14 cellular contexts compared by ENCODE assay signal in genomic region chr6:98843274-98844243, GRCh38. TPM values are rescaled to one million over a fixed set of nuclear protein-coding genes. Genes with fewer than 3 reads are reported as not detected.
A peak's percentile ranks its signal among the peaks of the same experiment; 100 is the strongest.
DNase-seq lines count a peak whose midpoint lies in the region; ATAC-seq, FAIRE-seq and TF ChIP-seq lines count a peak whose summit lies in the region.
"Had no signal": no experiment of that assay in that cellular context is flagged by ENCODE, and none has a peak within 500 bp of the region (broad histone marks: within the 10 kb centered on the region; RNA-seq: fewer than 3 reads in every experiment).

No MANE protein-coding gene starts in this region.

- FAIRE-seq in GM12891 (lab: Jason Lieb, UNC), result no peak
- FAIRE-seq: kidney had no signal

- in situ Hi-C loops in astrocyte of the cerebellum (cut with HindIII; ENCODE audit: low sequenced_read_pairs), result no loop called here

- H3K4me3 Mint-ChIP-seq in activated T-cell treated with anti-CD3 and anti-CD28 coated beads, Interleukin-2, amount 50 U/mL, for 24 hours, result no peak overlapping the region
- peak overlapping the region; percentile 55 to 74 for H3K4me3 Mint-ChIP-seq in stimulated activated naive B cell treated with anti-CD40 and anti-IgM and Interleukin-4, amounts not matched to agents 10 μg/mL and 1 μg/mL and 100 μg/mL, for 72 hours
- H3K4me3 Mint-ChIP-seq in T-helper 2 cell treated with Interferon-gamma antibody and Interleukin-4, amounts not matched to agents 5 μg/mL and 100 μg/mL, for 36 hours, result no peak overlapping the region

- peak overlapping the region; percentile 51 for H3K4me3 ChIP-seq in astrocyte of the cerebellum (ENCODE audit: low read depth, low read length)
- H3K4me3 ChIP-seq: vagina had no signal

- peaks cover 26% of the 10 kb centered on the region for H3K4me1 Mint-ChIP-seq in activated T-cell treated with anti-CD3 and anti-CD28 coated beads, Interleukin-2, amount 50 U/mL, for 24 hours (ENCODE audit: low read depth)
- peaks cover 26 to 43% of the 10 kb centered on the region in 2 donors for H3K4me1 Mint-ChIP-seq in stimulated activated naive B cell treated with anti-CD40 and anti-IgM and Interleukin-4, amounts not matched to agents 10 μg/mL and 1 μg/mL and 100 μg/mL, for 72 hours
- peaks cover 7% of the 10 kb centered on the region for H3K4me1 Mint-ChIP-seq in T-helper 2 cell treated with Interferon-gamma antibody and Interleukin-4, amounts not matched to agents 5 μg/mL and 100 μg/mL, for 36 hours (ENCODE audit: low read depth)

- no peaks in the 10 kb centered on the region for H3K36me3 Mint-ChIP-seq in activated T-cell treated with anti-CD3 and anti-CD28 coated beads, Interleukin-2, amount 50 U/mL, for 24 hours (ENCODE audit: low read depth)
- peaks cover under 1 to 4% of the 10 kb centered on the region in 2 donors for H3K36me3 Mint-ChIP-seq in stimulated activated naive B cell treated with anti-CD40 and anti-IgM and Interleukin-4, amounts not matched to agents 10 μg/mL and 1 μg/mL and 100 μg/mL, for 72 hours
- no peaks in the 10 kb centered on the region for H3K36me3 Mint-ChIP-seq in T-helper 2 cell treated with Interferon-gamma antibody and Interleukin-4, amounts not matched to agents 5 μg/mL and 100 μg/mL, for 36 hours (ENCODE audit: low read depth)

- DNase-seq in activated T-cell treated with anti-CD3 and anti-CD28 coated beads, Interleukin-2, amount 50 U/mL, for 24 hours, result peak; percentile 34
- DNase-seq in activated T-cell treated with anti-CD3 and anti-CD28 coated beads, Interleukin-2, amount 50 U/mL, for 1 hour, result no peak
- no peak for DNase-seq in astrocyte of the cerebellum (ENCODE audit: low read depth)
- DNase-seq in islet precursor cell, result peak; percentile 58
- DNase-seq in stimulated activated naive B cell treated with anti-CD40 and anti-IgM and Interleukin-4, amounts not matched to agents 10 μg/mL and 1 μg/mL and 100 μg/mL, for 72 hours, result no peak
- no peak for DNase-seq in GDM1 (lab: John Stamatoyannopoulos, UW)
- no peak for DNase-seq in T-helper 2 cell treated with Interferon-gamma antibody and Interleukin-4, amounts not matched to agents 5 μg/mL and 100 μg/mL, for 36 hours (ENCODE audit: low spot score)
- no peak for DNase-seq in GM12891 (ENCODE audit: insufficient read length, low spot score)
- DNase-seq: activated CD4-positive, alpha-beta T cell treated with anti-CD3 and anti-CD28 coated beads, Interleukin-2, amount 50 U/mL, for 48 hours; activated naive CD4-positive, alpha-beta T cell; kidney; naive thymus-derived CD8-positive, alpha-beta T cell had no signal

- H3K9me3 Mint-ChIP-seq in activated T-cell treated with anti-CD3 and anti-CD28 coated beads, Interleukin-2, amount 50 U/mL, for 24 hours, result no peaks in the 10 kb centered on the region
- no peaks in the 10 kb centered on the region for H3K9me3 Mint-ChIP-seq in stimulated activated naive B cell treated with anti-CD40 and anti-IgM and Interleukin-4, amounts not matched to agents 10 μg/mL and 1 μg/mL and 100 μg/mL, for 72 hours
- H3K9me3 Mint-ChIP-seq in T-helper 2 cell treated with Interferon-gamma antibody and Interleukin-4, amounts not matched to agents 5 μg/mL and 100 μg/mL, for 36 hours, result no peaks in the 10 kb centered on the region

- peaks cover 90% of the 10 kb centered on the region for H3K27me3 Mint-ChIP-seq in activated T-cell treated with anti-CD3 and anti-CD28 coated beads, Interleukin-2, amount 50 U/mL, for 24 hours
- H3K27me3 Mint-ChIP-seq in stimulated activated naive B cell treated with anti-CD40 and anti-IgM and Interleukin-4, amounts not matched to agents 10 μg/mL and 1 μg/mL and 100 μg/mL, for 72 hours, result peaks cover 78 to 88% of the 10 kb centered on the region in 2 donors
- peaks cover 83% of the 10 kb centered on the region for H3K27me3 Mint-ChIP-seq in T-helper 2 cell treated with Interferon-gamma antibody and Interleukin-4, amounts not matched to agents 5 μg/mL and 100 μg/mL, for 36 hours (ENCODE audit: low read depth)

- no peak for TF ChIP-seq POLR2A in GM12891 (IDR thresholded peaks at IDR 0.05; ENCODE audit: low read depth, low read length)

- TF ChIP-seq CTCF in astrocyte of the cerebellum (IDR thresholded peaks at IDR 0.05; ENCODE audit: low read depth, low read length, missing control alignments), result no peak

- H3K27ac Mint-ChIP-seq in activated T-cell treated with anti-CD3 and anti-CD28 coated beads, Interleukin-2, amount 50 U/mL, for 24 hours, result no peak overlapping the region
- H3K27ac Mint-ChIP-seq in stimulated activated naive B cell treated with anti-CD40 and anti-IgM and Interleukin-4, amounts not matched to agents 10 μg/mL and 1 μg/mL and 100 μg/mL, for 72 hours, result peak overlapping the region; percentile 92
- no peak overlapping the region for H3K27ac Mint-ChIP-seq in T-helper 2 cell treated with Interferon-gamma antibody and Interleukin-4, amounts not matched to agents 5 μg/mL and 100 μg/mL, for 36 hours

- no peak for ATAC-seq in stimulated activated naive B cell treated with anti-CD40 and anti-IgM and Interleukin-4, amounts not matched to agents 10 μg/mL and 1 μg/mL and 100 μg/mL, for 72 hours (replicated peaks)
- ATAC-seq: naive thymus-derived CD8-positive, alpha-beta T cell had no signal

TF ChIP-seq in GM12891, 5 proteins besides CTCF, POLR2A, EP300 and RAD21:
- TF ChIP-seq POLR2AphosphoS5 (IDR thresholded peaks at IDR 0.05; ENCODE audit: low read depth, low read length), result no peak

RNA-seq across cellular contexts. Expression of gene POU3F2, which starts 9.2 kb away (rescaled TPM):
- not detected for polyA plus RNA-seq in GM12891 (2012; ENCODE audit: low read depth, missing spikeins)
- polyA plus RNA-seq: fibroblast of lung; naive thymus-derived CD8-positive, alpha-beta T cell had no signal

Comparison
In these comparisons a context has a peak if more than half of its experiments do, and no peak if none do; other contexts are left out.
1. DNase-seq: peak in activated T-cell treated with anti-CD3 and anti-CD28 coated beads, Interleukin-2, amount 50 U/mL, for 24 hours (single experiment) and islet precursor cell (single experiment); none in activated T-cell treated with anti-CD3 and anti-CD28 coated beads, Interleukin-2, amount 50 U/mL, for 1 hour (single experiment), astrocyte of the cerebellum (single experiment), stimulated activated naive B cell treated with anti-CD40 and anti-IgM and Interleukin-4, amounts not matched to agents 10 μg/mL and 1 μg/mL and 100 μg/mL, for 72 hours (single experiment), GDM1 (single experiment), T-helper 2 cell treated with Interferon-gamma antibody and Interleukin-4, amounts not matched to agents 5 μg/mL and 100 μg/mL, for 36 hours (single experiment) and GM12891 (single experiment).
2. H3K4me3 Mint-ChIP-seq: peak in stimulated activated naive B cell treated with anti-CD40 and anti-IgM and Interleukin-4, amounts not matched to agents 10 μg/mL and 1 μg/mL and 100 μg/mL, for 72 hours (2 of 2); none in activated T-cell treated with anti-CD3 and anti-CD28 coated beads, Interleukin-2, amount 50 U/mL, for 24 hours (single experiment) and T-helper 2 cell treated with Interferon-gamma antibody and Interleukin-4, amounts not matched to agents 5 μg/mL and 100 μg/mL, for 36 hours (single experiment).